Comparison of ENCODE assay signal across 18 cellular contexts in genomic region chr7:12851841-12852240, GRCh38.
DNase-seq lines count a peak whose midpoint lies in the region; ATAC-seq, FAIRE-seq and TF ChIP-seq lines count a peak whose summit lies in the region.
"Had no signal": no experiment of that assay in that cellular context is flagged by ENCODE, and none has a peak within 500 bp of the region (broad histone marks: within the 10 kb centered on the region; RNA-seq: fewer than 3 reads in every experiment).

No MANE protein-coding gene starts in this region.

- H3K4me2 ChIP-seq in A549 (peak overlapping the region; percentile 12; the same call in 1 of the 3 replicates), K562 (ENCODE audit: insufficient read depth, low read length) (no peak overlapping the region)
- H3K4me2 ChIP-seq: BLaER1 treated with 17β-estradiol and CSF1 and Interleukin-3, amounts not matched to agents 10 nM and 100 nM had no signal

- in situ Hi-C loops in K562 (cut with MboI), result no loop called here

- no peak overlapping the region for H3K9ac ChIP-seq in K562 (ENCODE audit: insufficient read depth in 1 of 2, low read depth in 2 of 2, low read length in 2 of 2)
- H3K9ac ChIP-seq: BLaER1 treated with 17β-estradiol and CSF1 and Interleukin-3, amounts not matched to agents 10 nM and 100 nM had no signal

- TF ChIP-seq RAD21 in A549 (conservative IDR thresholded peaks at IDR 0.05 in 1 of 2, IDR thresholded peaks at IDR 0.05 in 1 of 2) (no peak; a peak in 1 of 5 replicates), K562 (CRISPR knock-in tag; conservative IDR thresholded peaks at IDR 0.05 in 1 of 2, IDR thresholded peaks at IDR 0.05 in 1 of 2) (no peak)

- H3K27ac ChIP-seq in A549 (no peak overlapping the region), K562 (ENCODE audit: extremely low read depth, low read depth, low read length) (no peak overlapping the region), esophagus squamous epithelium (peak overlapping the region in 3 of 4 donors; percentile 69 to 75 (median 74))
- H3K27ac ChIP-seq: BLaER1 treated with 17β-estradiol and CSF1 and Interleukin-3, amounts not matched to agents 10 nM and 100 nM had no signal

- WGBS in A549 (ENCODE audit: missing lambda C conversion rate), result 48% methylated on average over 3 of the region's 3 CpGs
- 77% methylated on average over 3 of the region's 3 CpGs for WGBS in K562 (ENCODE audit: insufficient coverage, low coverage, missing lambda C conversion rate)
- WGBS in esophagus squamous epithelium, 2 donors, result 78 to 84% methylated on average over 3 of the region's 3 CpGs

- H3K9me3 ChIP-seq in A549 (peaks cover under 1% of the 10 kb centered on the region; the same call in 1 of the 3 replicates), K562 (replicated peaks; ENCODE audit: control insufficient read depth, insufficient read depth, low read depth, low read length) (no peaks in the 10 kb centered on the region), esophagus squamous epithelium (peaks cover 0 to 13% (median 6%) of the 10 kb centered on the region in 3 donors)

- no peaks in the 10 kb centered on the region for H3K79me2 ChIP-seq in K562 (ENCODE audit: control insufficient read depth, insufficient read depth, low read length)

- no peak for TF ChIP-seq POLR2A in A549 (IDR thresholded peaks at IDR 0.05; ENCODE audit: low read length)
- no peak for TF ChIP-seq POLR2A in K562 (conservative IDR thresholded peaks at IDR 0.05)
- TF ChIP-seq POLR2A in esophagus squamous epithelium (IDR thresholded peaks at IDR 0.05), result no peak

- intact Hi-C loops in K562 (cut with micrococcal nuclease) (no loop called here), esophagus squamous epithelium (cut with DNase I) (no loop called here), left ventricle myocardium superior (cut with micrococcal nuclease) (no loop called here)

- no peak overlapping the region for H2AFZ ChIP-seq in K562 (ENCODE audit: low read depth, low read length)

- TF ChIP-seq EP300 in A549 (IDR thresholded peaks at IDR 0.05), result no peak
- no peak for TF ChIP-seq EP300 in K562 (IDR thresholded peaks at IDR 0.05; ENCODE audit: low read length)

- FAIRE-seq in A549 (lab: Jason Lieb, UNC) (peak; percentile 13), K562 (lab: Jason Lieb, UNC) (no peak)
- FAIRE-seq: GM12892 had no signal

- peaks cover 9% of the 10 kb centered on the region; the same call in 2 of the 3 replicates for H3K4me1 ChIP-seq in A549
- H3K4me1 ChIP-seq in K562 (replicated peaks in 1 of 2; ENCODE audit: control insufficient read depth in 2 of 2, insufficient read depth in 2 of 2, low read length in 2 of 2), result no peaks in the 10 kb centered on the region
- peaks cover 0 to 26% (median 8%) of the 10 kb centered on the region in 3 donors for H3K4me1 ChIP-seq in esophagus squamous epithelium
- H3K4me1 ChIP-seq: BLaER1 treated with 17β-estradiol and CSF1 and Interleukin-3, amounts not matched to agents 10 nM and 100 nM had no signal

- H3K4me3 ChIP-seq in A549 (no peak overlapping the region), K562 (no peak overlapping the region), esophagus squamous epithelium (no peak overlapping the region)
- H3K4me3 ChIP-seq: BLaER1 treated with 17β-estradiol and CSF1 and Interleukin-3, amounts not matched to agents 10 nM and 100 nM had no signal

- POLR2A ChIA-PET in A549 (lab: Yijun Ruan, JAX) (no interaction called here), K562 (lab: Yijun Ruan, JAX) (no interaction called here)

- DNase-seq in A549 (ENCODE audit: low read depth in 1 of 2, low spot score in 1 of 2), result peak in 1 of 2 experiments; percentile 19
- no peak for DNase-seq in K562 (ENCODE audit: extremely low read depth in 1 of 4, low spot score in 3 of 4)
- no peak for DNase-seq in esophagus squamous epithelium (lab: John Stamatoyannopoulos, UW)
- DNase-seq in iris pigment epithelial cell (ENCODE audit: low read depth), result peak; percentile 66
- no peak for DNase-seq in DMS 273 (lab: John Stamatoyannopoulos, UW; ENCODE audit: unreplicated experiment)
- no peak for DNase-seq in left ventricle myocardium superior
- no peak for DNase-seq in nucleus accumbens (lab: John Stamatoyannopoulos, UW)
- DNase-seq: 8988T; ACHN; Calu3; CD4-positive, alpha-beta T cell; DMS153; DND-41; GDM1; GOT3; H9 had no signal

- BruUV-seq in K562 (replicated peaks; lab: Mats Ljungman, UMichigan), result no TSS peak

- CTCF ChIA-PET in A549 (lab: Yijun Ruan, JAX) (no interaction called here), K562 (lab: Yijun Ruan, JAX; ENCODE audit: low intra/inter-chr PET ratio) (no interaction called here)

- TF ChIP-seq CTCF in A549 (IDR thresholded peaks at IDR 0.05) (no peak), K562 (IDR thresholded peaks at IDR 0.05 in 2 of 3, conservative IDR thresholded peaks at IDR 0.05 in 1 of 3; ENCODE audit: insufficient read depth in 2 of 3, low read depth in 1 of 3, low read length in 3 of 3) (no peak), esophagus squamous epithelium (IDR thresholded peaks at IDR 0.05) (no peak)

- no peaks in the 10 kb centered on the region for H3K9me1 ChIP-seq in K562 (ENCODE audit: control insufficient read depth, insufficient read depth, low read length)

- H3K27me3 ChIP-seq in K562 (ENCODE audit: control insufficient read depth in 2 of 2, insufficient read depth in 2 of 2, low read length in 2 of 2) (no peaks in the 10 kb centered on the region), esophagus squamous epithelium (no peaks in the 10 kb centered on the region)
- H3K27me3 ChIP-seq: BLaER1 treated with 17β-estradiol and CSF1 and Interleukin-3, amounts not matched to agents 10 nM and 100 nM had no signal

- no peaks in the 10 kb centered on the region for H3K36me3 ChIP-seq in K562 (ENCODE audit: control insufficient read depth, insufficient read depth, low read length)
- no peaks in the 10 kb centered on the region for H3K36me3 ChIP-seq in esophagus squamous epithelium
- H3K36me3 ChIP-seq: BLaER1 treated with 17β-estradiol and CSF1 and Interleukin-3, amounts not matched to agents 10 nM and 100 nM had no signal

- peak in 1 of 2 experiments; percentile 50; a peak in 2 of 6 replicates for ATAC-seq in A549
- no peak for ATAC-seq in K562
- no peak for ATAC-seq in left ventricle myocardium superior

- H4K20me1 ChIP-seq in K562 (replicated peaks; ENCODE audit: control insufficient read depth, insufficient read depth, low read length), result no peaks in the 10 kb centered on the region
- H4K20me1 ChIP-seq: BLaER1 treated with 17β-estradiol and CSF1 and Interleukin-3, amounts not matched to agents 10 nM and 100 nM had no signal

TF ChIP-seq in A549, 52 proteins besides CTCF, POLR2A, EP300 and RAD21 (continues in another document):
- TF ChIP-seq PHF8 (IDR thresholded peaks at IDR 0.05; ENCODE audit: borderline replicate concordance, low read depth) (no peak), FOSL2 (IDR thresholded peaks at IDR 0.05) (no peak), FOSL2 (CRISPR knock-in tag; IDR thresholded peaks at IDR 0.05) (peak; percentile 43; the same call in 1 of the 2 replicates), HOXB5 (CRISPR knock-in tag; IDR thresholded peaks at IDR 0.05) (no peak), ESRRA (IDR thresholded peaks at IDR 0.05; ENCODE audit: borderline replicate concordance, low read length) (no peak), HOXA7 (CRISPR knock-in tag; IDR thresholded peaks at IDR 0.05) (no peak), HOXB13 (CRISPR knock-in tag; IDR thresholded peaks at IDR 0.05; ENCODE audit: low read depth) (no peak), CBX8 (IDR thresholded peaks at IDR 0.05) (no peak), JUN (IDR thresholded peaks at IDR 0.05) (no peak), ZFP36 (IDR thresholded peaks at IDR 0.05; ENCODE audit: borderline replicate concordance, partially characterized antibody) (no peak), TP53 (CRISPR knock-in tag; IDR thresholded peaks at IDR 0.05) (no peak), JUNB (IDR thresholded peaks at IDR 0.05) (peak; percentile 39), POLR2AphosphoS2 (conservative IDR thresholded peaks at IDR 0.05; ENCODE audit: low read length) (no peak)
- TF ChIP-seq, protein P1, sequence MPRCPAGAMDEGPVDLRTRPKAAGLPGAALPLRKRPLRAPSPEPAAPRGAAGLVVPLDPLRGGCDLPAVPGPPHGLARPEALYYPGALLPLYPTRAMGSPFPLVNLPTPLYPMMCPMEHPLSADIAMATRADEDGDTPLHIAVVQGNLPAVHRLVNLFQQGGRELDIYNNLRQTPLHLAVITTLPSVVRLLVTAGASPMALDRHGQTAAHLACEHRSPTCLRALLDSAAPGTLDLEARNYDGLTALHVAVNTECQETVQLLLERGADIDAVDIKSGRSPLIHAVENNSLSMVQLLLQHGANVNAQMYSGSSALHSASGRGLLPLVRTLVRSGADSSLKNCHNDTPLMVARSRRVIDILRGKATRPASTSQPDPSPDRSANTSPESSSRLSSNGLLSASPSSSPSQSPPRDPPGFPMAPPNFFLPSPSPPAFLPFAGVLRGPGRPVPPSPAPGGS (IDR thresholded peaks at IDR 0.05), result no peak

TF ChIP-seq in K562, 482 proteins besides CTCF, POLR2A, EP300 and RAD21:
- 0 out of 2 replicates have a peak, but pooled peaks have one; percentile 10 for TF ChIP-seq CEBPB (tag; IDR thresholded peaks at IDR 0.05)
- no peak for TF ChIP-seq PCBP1 (IDR thresholded peaks at IDR 0.05; ENCODE audit: low read depth, low read length, poor library complexity, severe bottlenecking)

Comparison
In these comparisons a context has a peak if more than half of its experiments do, and no peak if none do; other contexts are left out.
1. H3K27ac ChIP-seq: peak in esophagus squamous epithelium (3 of 4); none in A549 (0 of 2) and K562 (single experiment).
2. Of the 35 proteins assayed by ChIP-seq in both K562 and A549: peak only in K562: none; only in A549: JUNB; in both: CEBPB; in neither: 33.